ENCODE assay signal across 27 cellular contexts in genomic region chr6:108685970-108686369, GRCh38.
A peak's percentile ranks its signal among the peaks of the same experiment; 100 is the strongest.
DNase-seq lines count a peak whose midpoint lies in the region; ATAC-seq, FAIRE-seq and TF ChIP-seq lines count a peak whose summit lies in the region.
"Had no signal": no experiment of that assay in that cellular context is flagged by ENCODE, and none has a peak within 500 bp of the region (broad histone marks: within the 10 kb centered on the region; RNA-seq: fewer than 3 reads in every experiment).

No MANE protein-coding gene starts in this region.

- in situ Hi-C loops in HepG2 (cut with HindIII; ENCODE audit: extremely low pct_ligation_motif_present, low pct_unique_long_range_greater_than_20kb): no loop called here

- H3K27ac ChIP-seq in HepG2 (ENCODE audit: extremely low read length, insufficient read depth, low read length): no peak overlapping the region
- no peak overlapping the region for H3K27ac ChIP-seq in right lobe of liver
- H3K27ac ChIP-seq in RWPE1: peak overlapping the region; percentile 63
- H3K27ac ChIP-seq: foreskin keratinocyte, testis, vagina had no signal

- no peak for TF ChIP-seq POLR2A in HepG2 (IDR thresholded peaks at IDR 0.05; ENCODE audit: insufficient read depth in 1 of 2, low read depth in 2 of 2, low read length in 2 of 2)
- no peak for TF ChIP-seq POLR2A in right lobe of liver (IDR thresholded peaks at IDR 0.05)

- H3K27me3 Mint-ChIP-seq in mesothelial cell of epicardium (ENCODE audit: low read depth) (no peaks in the 10 kb centered on the region), type B pancreatic cell (no peaks in the 10 kb centered on the region)
- H3K27me3 Mint-ChIP-seq: activated B cell treated with CpG ODN at 0.5 μM for 24 hours, brain had no signal

- no peak overlapping the region for H3K4me3 Mint-ChIP-seq in mesothelial cell of epicardium
- no peak overlapping the region for H3K4me3 Mint-ChIP-seq in type B pancreatic cell
- H3K4me3 Mint-ChIP-seq: activated B cell treated with CpG ODN at 0.5 μM for 24 hours, brain, neural crest cell had no signal

- ATAC-seq in HepG2 (no peak), right lobe of liver (no peak), GM21717 (IDR thresholded peaks at IDR 0.05; ENCODE audit: unreplicated experiment) (no peak)
- ATAC-seq: esophagus mucosa, foreskin keratinocyte, K562 had no signal

- H3K36me3 ChIP-seq in HepG2 (replicated peaks in 1 of 2; ENCODE audit: control insufficient read depth in 1 of 2, insufficient read depth in 2 of 2, low read length in 2 of 2) (peaks cover 2 to 15% of the 10 kb centered on the region in 2 experiments; a peak in 3 of 5 replicates), right lobe of liver (peaks cover 0 to 4% (median 0%) of the 10 kb centered on the region in 4 donors)

- H3K9me3 Mint-ChIP-seq in mesothelial cell of epicardium (no peaks in the 10 kb centered on the region), type B pancreatic cell (no peaks in the 10 kb centered on the region)
- H3K9me3 Mint-ChIP-seq: activated B cell treated with CpG ODN at 0.5 μM for 24 hours, brain, neural crest cell had no signal

- H3K27ac Mint-ChIP-seq in mesothelial cell of epicardium (peak overlapping the region; percentile 27), type B pancreatic cell (peak overlapping the region; percentile 54)
- H3K27ac Mint-ChIP-seq: activated B cell treated with CpG ODN at 0.5 μM for 24 hours had no signal

- DNase-seq in HepG2 (ENCODE audit: low spot score) (no peak), right lobe of liver (no peak), RWPE1 (ENCODE audit: low spot score) (no peak), mesothelial cell of epicardium (ENCODE audit: low spot score in 2 of 2, unreplicated experiment in 2 of 2) (no peak), type B pancreatic cell (ENCODE audit: extremely low spot score, unreplicated experiment) (no peak), NCI-H510A treated with DMSO at 0.1 percent for 48 hours (lab: John Stamatoyannopoulos, UW) (no peak), NCI-H1048 (lab: John Stamatoyannopoulos, UW) (no peak)
- DNase-seq: ACHN; activated B cell treated with CpG ODN at 0.5 μM for 24 hours; activated effector memory CD4-positive, alpha-beta T cell treated with Interleukin-2 at 50 U/mL for 16 hours; COR-L47; DMS79 treated with DMSO at 0.1 percent for 48 hours; effector CD8-positive, alpha-beta T cell; foreskin keratinocyte; hippocampal formation; mucosa of descending colon; NCI-H1694 treated with DMSO at 0.1 percent for 48 hours; NCI-H69; testis had no signal

- H2AFZ ChIP-seq in HepG2 (ENCODE audit: low read length): no peak overlapping the region

- POLR2A ChIA-PET in HepG2 (lab: Yijun Ruan, JAX): no interaction called here
- POLR2A ChIA-PET in RWPE1 (lab: Yijun Ruan, JAX; ENCODE audit: low non-redundant PET): no interaction called here

- TF ChIP-seq EP300 in HepG2 (IDR thresholded peaks at IDR 0.05; ENCODE audit: low read depth in 2 of 2, low read length in 2 of 2) (no peak), HepG2 (CRISPR knock-in tag; IDR thresholded peaks at IDR 0.05; ENCODE audit: borderline replicate concordance) (no peak)

- no peak overlapping the region for H3K9ac ChIP-seq in HepG2 (ENCODE audit: insufficient read depth, low read depth, low read length)

- H3K4me2 ChIP-seq in HepG2 (ENCODE audit: low read depth, low read length): no peak overlapping the region

- no peak for FAIRE-seq in HepG2 (lab: Jason Lieb, UNC)
- FAIRE-seq: colon, K562 had no signal

- CTCF ChIA-PET in HepG2 (lab: Yijun Ruan, JAX; ENCODE audit: low intra/inter-chr PET ratio, low total read pairs): no interaction called here
- CTCF ChIA-PET in RWPE1 (lab: Yijun Ruan, JAX): no interaction called here

- H3K79me2 ChIP-seq in HepG2 (ENCODE audit: insufficient read depth, low read length): no peaks in the 10 kb centered on the region

- H3K27me3 ChIP-seq in HepG2 (ENCODE audit: control insufficient read depth in 1 of 2, insufficient read depth in 2 of 2, low read length in 2 of 2) (no peaks in the 10 kb centered on the region), right lobe of liver (no peaks in the 10 kb centered on the region)
- H3K27me3 ChIP-seq: foreskin keratinocyte, testis, vagina had no signal

- no peak for TF ChIP-seq CTCF in HepG2 (CRISPR knock-in tag; IDR thresholded peaks at IDR 0.05)
- TF ChIP-seq CTCF in right lobe of liver (IDR thresholded peaks at IDR 0.05): no peak
- TF ChIP-seq CTCF in RWPE1 (conservative IDR thresholded peaks at IDR 0.05; ENCODE audit: low read depth): no peak
- no peak for TF ChIP-seq CTCF in mesothelial cell of epicardium (IDR thresholded peaks at IDR 0.05; ENCODE audit: unreplicated experiment)
- no peak for TF ChIP-seq CTCF in type B pancreatic cell (conservative IDR thresholded peaks at IDR 0.05)

- no peak overlapping the region for H3K4me3 ChIP-seq in HepG2 (replicated peaks in 1 of 3; ENCODE audit: insufficient read depth in 1 of 3, low read depth in 2 of 3, low read length in 3 of 3)
- H3K4me3 ChIP-seq in right lobe of liver: no peak overlapping the region
- H3K4me3 ChIP-seq: K562, mucosa of descending colon, skin epidermis, testis, vagina had no signal

- intact Hi-C loops in HepG2 (cut with micrococcal nuclease; ENCODE audit: unreplicated experiment): no loop called here
- intact Hi-C loops in right lobe of liver (cut with DNase I): no loop called here

- H3K4me1 ChIP-seq in HepG2 (ENCODE audit: insufficient read depth, low read length): no peaks in the 10 kb centered on the region
- peaks cover 0 to 29% (median 7%) of the 10 kb centered on the region in 4 donors for H3K4me1 ChIP-seq in right lobe of liver

- H3K36me3 Mint-ChIP-seq in mesothelial cell of epicardium (peaks cover 19% of the 10 kb centered on the region), type B pancreatic cell (peaks cover 20% of the 10 kb centered on the region)

- H4K20me1 ChIP-seq in HepG2 (ENCODE audit: insufficient read depth, low read length): no peaks in the 10 kb centered on the region

- TF ChIP-seq RAD21 in HepG2 (CRISPR knock-in tag; IDR thresholded peaks at IDR 0.05): no peak

- whole genome bisulfite sequencing in HepG2 (ENCODE audit: low lambda C conversion rate): 90% methylated on average over 3 of the region's 4 CpGs
- 100% methylated on average over 1 of the region's 4 CpGs for WGBS in right lobe of liver (ENCODE audit: insufficient coverage, low coverage, low lambda C conversion rate, missing lambda C conversion rate)

- peaks cover 51% of the 10 kb centered on the region for H3K4me1 Mint-ChIP-seq in mesothelial cell of epicardium
- H3K4me1 Mint-ChIP-seq in type B pancreatic cell (ENCODE audit: unreplicated experiment): peaks cover 48% of the 10 kb centered on the region
- H3K4me1 Mint-ChIP-seq: activated B cell treated with CpG ODN at 0.5 μM for 24 hours had no signal

- no TSS peak for BruUV-seq in HepG2 (replicated peaks; lab: Mats Ljungman, UMichigan)

- H3K9me3 ChIP-seq in HepG2 (ENCODE audit: low read length) (no peaks in the 10 kb centered on the region), right lobe of liver (no peaks in the 10 kb centered on the region)
- H3K9me3 ChIP-seq: mucosa of descending colon, testis, vagina had no signal

TF ChIP-seq in HepG2, 621 proteins besides CTCF, POLR2A, EP300 and RAD21:
- TF ChIP-seq RBM22 (optimal IDR thresholded peaks at IDR 0.05; ENCODE audit: low read length) (peak; percentile 9), MZF1 (CRISPR knock-in tag; IDR thresholded peaks at IDR 0.05; ENCODE audit: borderline replicate concordance) (no peak), ZFP36L1 (CRISPR knock-in tag; IDR thresholded peaks at IDR 0.05) (no peak)
